ENCODE assay signal across 25 cellular contexts in the genomic region with DNA sequence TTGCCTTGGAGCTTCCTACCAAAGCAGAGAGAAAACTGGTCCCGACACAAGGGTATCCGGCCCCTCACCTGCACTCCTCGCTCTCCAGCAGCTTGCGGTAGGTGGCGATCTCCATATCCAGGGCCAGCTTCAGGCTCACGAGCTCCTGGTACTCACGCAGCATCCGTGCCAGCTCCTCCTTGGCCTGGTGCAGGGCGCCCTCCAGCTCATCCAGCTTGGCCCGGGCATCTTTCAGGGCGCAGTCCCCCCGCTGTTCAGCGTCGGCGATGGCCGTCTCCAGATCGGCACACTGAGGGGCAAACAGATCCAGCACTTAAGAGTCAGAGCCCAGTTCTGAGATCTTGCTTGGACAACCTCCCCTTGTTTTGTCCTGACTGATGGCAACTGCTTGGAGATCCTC. TPM values are rescaled to one million over a fixed set of nuclear protein-coding genes. Genes with fewer than 3 reads are reported as not detected.
DNase-seq lines count a peak whose midpoint lies in the region; ATAC-seq, FAIRE-seq and TF ChIP-seq lines count a peak whose summit lies in the region.
"Had no signal": no experiment of that assay in that cellular context is flagged by ENCODE, and none has a peak within 500 bp of the region (broad histone marks: within the 10 kb centered on the region; RNA-seq: fewer than 3 reads in every experiment).

No MANE protein-coding gene starts in this region.

- H3K36me3 Mint-ChIP-seq in GM23338 (ENCODE audit: low read depth) (peaks cover 18% of the 10 kb centered on the region), progenitor cell of endocrine pancreas (ENCODE audit: insufficient read depth) (no peaks in the 10 kb centered on the region)
- H3K36me3 Mint-ChIP-seq in naive thymus-derived CD4-positive, alpha-beta T cell, result peaks cover 0 to 28% (median 4%) of the 10 kb centered on the region in 5 donors

- H3K79me2 ChIP-seq in GM23338 (replicated peaks; ENCODE audit: insufficient read depth) (no peaks in the 10 kb centered on the region), K562 (ENCODE audit: control insufficient read depth, insufficient read depth, low read length) (no peaks in the 10 kb centered on the region)

- peak in 1 of 2 experiments; percentile 28; a peak in 1 of 4 replicates for TF ChIP-seq RAD21 in K562 (CRISPR knock-in tag; conservative IDR thresholded peaks at IDR 0.05 in 1 of 2, IDR thresholded peaks at IDR 0.05 in 1 of 2)

- H2AFZ ChIP-seq in GM23338, result 0 out of 2 replicates have a peak overlapping the region, but pooled peaks have one; percentile 43
- no peak overlapping the region for H2AFZ ChIP-seq in K562 (ENCODE audit: low read depth, low read length)

- H3K27me3 Mint-ChIP-seq in GM23338 (ENCODE audit: insufficient read depth, low read depth, poor library complexity) (peaks cover 2% of the 10 kb centered on the region), progenitor cell of endocrine pancreas (peaks cover 42% of the 10 kb centered on the region)
- H3K27me3 Mint-ChIP-seq in naive thymus-derived CD4-positive, alpha-beta T cell, result peaks cover 0 to 1% (median 0%) of the 10 kb centered on the region in 5 donors
- H3K27me3 Mint-ChIP-seq: activated naive CD8-positive, alpha-beta T cell treated with anti-CD3 and anti-CD28 coated beads, Interleukin-2, amount 50 U/mL, for 24 hours; stimulated activated naive CD8-positive, alpha-beta T cell treated with anti-CD3 and anti-CD28 coated beads, Interleukin-15, Interleukin-2, amounts not matched to agents 100 ng/mL and 50 ng/mL, for 24 hours had no signal

- peak; percentile 56 for DNase-seq in GM23338 (ENCODE audit: low spot score)
- DNase-seq in K562 (ENCODE audit: extremely low read depth in 1 of 4, low spot score in 3 of 4), result peak in 1 of 4 experiments; percentile 13
- no peak for DNase-seq in naive thymus-derived CD4-positive, alpha-beta T cell
- no peak for DNase-seq in progenitor cell of endocrine pancreas (ENCODE audit: low spot score, unreplicated experiment)
- DNase-seq: activated CD4-positive, alpha-beta T cell treated with anti-CD3 and anti-CD28 coated beads for 4 hours; activated effector memory CD4-positive, alpha-beta T cell treated with anti-CD3 and anti-CD28 coated beads, Interleukin-2, amount 50 U/mL, for 16 hours; activated naive CD8-positive, alpha-beta T cell treated with anti-CD3 and anti-CD28 coated beads, Interleukin-2, amount 50 U/mL, for 24 hours; body of pancreas; DND-41; mucosa of descending colon; NCI-H1694 treated with DMSO at 0.1 percent for 48 hours; NCI-H748 treated with DMSO at 0.1 percent for 48 hours; SHP77; stimulated activated CD4-positive, alpha-beta T cell treated with anti-CD3 and anti-CD28 coated beads, Interleukin-4, amount 100 ng/mL, for 24 hours; SW 1271; transverse colon had no signal

- CTCF ChIA-PET in K562 (lab: Yijun Ruan, JAX; ENCODE audit: low intra/inter-chr PET ratio), result interaction anchor here (1.3 kb wide), 1 partner anchor 293 kb away, joined by 6 read pairs; no protein-coding TSS in a partner anchor
- CTCF ChIA-PET in naive thymus-derived CD4-positive, alpha-beta T cell (lab: Charles Lee), result interaction anchor here (0.6 to 20.3 kb wide), 5 partner anchors 19 to 288 kb away, joined by 3 to 731 read pairs (median 8); no protein-coding TSS in a partner anchor

- H3K4me3 ChIP-seq in GM23338, result no peak overlapping the region
- H3K4me3 ChIP-seq in K562, result no peak overlapping the region
- no peak overlapping the region for H3K4me3 ChIP-seq in naive thymus-derived CD4-positive, alpha-beta T cell (ENCODE audit: low read length)
- H3K4me3 ChIP-seq: body of pancreas, left lung, mucosa of descending colon, transverse colon had no signal

- no peak for TF ChIP-seq POLR2A in K562 (conservative IDR thresholded peaks at IDR 0.05)

- H3K36me3 ChIP-seq in GM23338 (ENCODE audit: insufficient read depth) (no peaks in the 10 kb centered on the region), K562 (ENCODE audit: control insufficient read depth, insufficient read depth, low read length) (no peaks in the 10 kb centered on the region)
- peaks cover 0 to 4% (median 0%) of the 10 kb centered on the region in 3 experiments for H3K36me3 ChIP-seq in naive thymus-derived CD4-positive, alpha-beta T cell (ENCODE audit: control insufficient read depth in 2 of 3, insufficient read depth in 3 of 3, low read length in 3 of 3)
- H3K36me3 ChIP-seq: left lung, neutrophil, transverse colon had no signal

- intact Hi-C loops in K562 (cut with micrococcal nuclease), result loop anchor here (5.0 to 10.0 kb wide), 4 partner anchors 75 to 433 kb away; no protein-coding TSS in a partner anchor
- intact Hi-C loops in naive thymus-derived CD4-positive, alpha-beta T cell (cut with micrococcal nuclease), result loop anchor here (5.0 to 10.0 kb wide), 3 partner anchors 45 to 197 kb away; a partner anchor contains a TSS

- peaks cover 27% of the 10 kb centered on the region for H3K9me3 Mint-ChIP-seq in GM23338
- H3K9me3 Mint-ChIP-seq in naive thymus-derived CD4-positive, alpha-beta T cell, result peaks cover 0 to 1% (median 0%) of the 10 kb centered on the region in 11 donors
- no peaks in the 10 kb centered on the region for H3K9me3 Mint-ChIP-seq in progenitor cell of endocrine pancreas (ENCODE audit: low read depth)
- H3K9me3 Mint-ChIP-seq: activated naive CD8-positive, alpha-beta T cell treated with anti-CD3 and anti-CD28 coated beads, Interleukin-2, amount 50 U/mL, for 24 hours; stimulated activated naive CD8-positive, alpha-beta T cell treated with anti-CD3 and anti-CD28 coated beads, Interleukin-15, Interleukin-2, amounts not matched to agents 100 ng/mL and 50 ng/mL, for 24 hours had no signal

- peak; percentile 7 to 58; a peak in 3 of 4 replicates for TF ChIP-seq CTCF in GM23338 (conservative IDR thresholded peaks at IDR 0.05; ENCODE audit: low read depth in 2 of 2)
- TF ChIP-seq CTCF in K562 (IDR thresholded peaks at IDR 0.05 in 2 of 3, conservative IDR thresholded peaks at IDR 0.05 in 1 of 3; ENCODE audit: insufficient read depth in 2 of 3, low read depth in 1 of 3, low read length in 3 of 3), result peak in 2 of 3 experiments; percentile 29 to 31; a peak in 1 of 6 replicates
- TF ChIP-seq CTCF in progenitor cell of endocrine pancreas (IDR thresholded peaks at IDR 0.05; ENCODE audit: unreplicated experiment), result no peak

- no peak overlapping the region for H3K9ac ChIP-seq in K562 (ENCODE audit: insufficient read depth in 1 of 2, low read depth in 2 of 2, low read length in 2 of 2)
- H3K9ac ChIP-seq: KMS-11 had no signal

- H3K4me1 ChIP-seq in GM23338 (ENCODE audit: insufficient read depth) (no peaks in the 10 kb centered on the region), K562 (replicated peaks in 1 of 2; ENCODE audit: control insufficient read depth in 2 of 2, insufficient read depth in 2 of 2, low read length in 2 of 2) (peaks cover 0 to 6% of the 10 kb centered on the region in 2 experiments; a peak in 1 of 5 replicates)
- H3K4me1 ChIP-seq in naive thymus-derived CD4-positive, alpha-beta T cell (ENCODE audit: control insufficient read depth in 2 of 2, insufficient read depth in 2 of 2, low read length in 2 of 2), result peaks cover 0 to 57% of the 10 kb centered on the region in 2 donors
- H3K4me1 ChIP-seq: body of pancreas, left lung, transverse colon had no signal

- H3K27me3 ChIP-seq in GM23338 (ENCODE audit: insufficient read depth) (no peaks in the 10 kb centered on the region), K562 (ENCODE audit: control insufficient read depth in 2 of 2, insufficient read depth in 2 of 2, low read length in 2 of 2) (peaks cover 4 to 29% of the 10 kb centered on the region in 2 experiments; a peak in 4 of 5 replicates)
- H3K27me3 ChIP-seq in naive thymus-derived CD4-positive, alpha-beta T cell (ENCODE audit: control insufficient read depth in 2 of 2, insufficient read depth in 2 of 2, low read length in 2 of 2), result no peaks in the 10 kb centered on the region
- H3K27me3 ChIP-seq: body of pancreas, neutrophil, transverse colon had no signal

- no peaks in the 10 kb centered on the region for H3K9me2 ChIP-seq in GM23338 (ENCODE audit: insufficient read depth)

- TF ChIP-seq EP300 in K562 (IDR thresholded peaks at IDR 0.05; ENCODE audit: low read length), result no peak

- H3K4me3 Mint-ChIP-seq in GM23338, result no peak overlapping the region
- peak overlapping the region in 5 of 10 donors; percentile 4 to 67 (median 35) for H3K4me3 Mint-ChIP-seq in naive thymus-derived CD4-positive, alpha-beta T cell
- no peak overlapping the region for H3K4me3 Mint-ChIP-seq in progenitor cell of endocrine pancreas (ENCODE audit: low read depth)
- H3K4me3 Mint-ChIP-seq: activated naive CD8-positive, alpha-beta T cell treated with anti-CD3 and anti-CD28 coated beads, Interleukin-2, amount 50 U/mL, for 24 hours; stimulated activated naive CD8-positive, alpha-beta T cell treated with anti-CD3 and anti-CD28 coated beads, Interleukin-15, Interleukin-2, amounts not matched to agents 100 ng/mL and 50 ng/mL, for 24 hours had no signal

- in situ Hi-C loops in K562 (cut with MboI), result loop anchor here (5.0 kb wide), 1 partner anchor 395 kb away; no protein-coding TSS in a partner anchor

- ATAC-seq in GM23338 (peak; percentile 33), K562 (no peak), HG03378 (IDR thresholded peaks at IDR 0.05; ENCODE audit: unreplicated experiment) (no peak), HG03571 (IDR thresholded peaks at IDR 0.05; ENCODE audit: unreplicated experiment) (no peak)
- ATAC-seq in naive thymus-derived CD4-positive, alpha-beta T cell, result no peak
- ATAC-seq: activated naive CD8-positive, alpha-beta T cell treated with anti-CD3 and anti-CD28 coated beads, Interleukin-2, amount 50 U/mL, for 24 hours; body of pancreas; left lung; mucosa of descending colon had no signal

- H3F3A ChIP-seq in GM23338 (replicated peaks; ENCODE audit: low read depth), result no peaks in the 10 kb centered on the region

- POLR2A ChIA-PET in K562 (lab: Yijun Ruan, JAX), result interaction anchor here (0.6 to 1.3 kb wide), 4 partner anchors 12 to 205 kb away, joined by 3 to 6 read pairs (median 4); no protein-coding TSS in a partner anchor
- POLR2A ChIA-PET in naive thymus-derived CD4-positive, alpha-beta T cell (lab: Charles Lee), result interaction anchor here (1.0 to 6.9 kb wide), 5 partner anchors 8 to 59 kb away, joined by 3 to 112 read pairs (median 15); a partner anchor contains a TSS

- no peak for FAIRE-seq in K562 (lab: Jason Lieb, UNC)
- FAIRE-seq: H54 had no signal

- no peak overlapping the region for H3K4me2 ChIP-seq in GM23338
- H3K4me2 ChIP-seq in K562 (ENCODE audit: insufficient read depth, low read length), result no peak overlapping the region
- H3K4me2 ChIP-seq: KMS-11 had no signal

- H3K4me1 Mint-ChIP-seq in GM23338, result peaks cover 7% of the 10 kb centered on the region
- peaks cover 37 to 88% (median 73%) of the 10 kb centered on the region in 7 donors for H3K4me1 Mint-ChIP-seq in naive thymus-derived CD4-positive, alpha-beta T cell
- no peaks in the 10 kb centered on the region for H3K4me1 Mint-ChIP-seq in progenitor cell of endocrine pancreas (ENCODE audit: low read depth)

- 8% methylated on average over 17 of the region's 17 CpGs for WGBS in K562 (ENCODE audit: insufficient coverage, low coverage, missing lambda C conversion rate)

- no peaks in the 10 kb centered on the region for H3K9me3 ChIP-seq in K562 (replicated peaks; ENCODE audit: control insufficient read depth, insufficient read depth, low read depth, low read length)
- no peaks in the 10 kb centered on the region for H3K9me3 ChIP-seq in naive thymus-derived CD4-positive, alpha-beta T cell (ENCODE audit: control insufficient read depth in 2 of 3, low read length in 3 of 3)
- H3K9me3 ChIP-seq: body of pancreas, left lung, mucosa of descending colon, neutrophil, transverse colon had no signal

- no peaks in the 10 kb centered on the region for H3K9me1 ChIP-seq in K562 (ENCODE audit: control insufficient read depth, insufficient read depth, low read length)

- H3K27ac ChIP-seq in GM23338 (ENCODE audit: low read depth), result no peak overlapping the region
- H3K27ac ChIP-seq in K562 (ENCODE audit: extremely low read depth, low read depth, low read length), result no peak overlapping the region
- H3K27ac ChIP-seq in naive thymus-derived CD4-positive, alpha-beta T cell (ENCODE audit: low read depth, low read length), result no peak overlapping the region
- H3K27ac ChIP-seq: body of pancreas, KMS-11, left lung, neutrophil, transverse colon had no signal

- H3K27ac Mint-ChIP-seq in GM23338 (no peak overlapping the region), progenitor cell of endocrine pancreas (no peak overlapping the region)
- peak overlapping the region in 8 of 9 donors; percentile 27 to 97 (median 94) for H3K27ac Mint-ChIP-seq in naive thymus-derived CD4-positive, alpha-beta T cell
- H3K27ac Mint-ChIP-seq: activated naive CD8-positive, alpha-beta T cell treated with anti-CD3 and anti-CD28 coated beads, Interleukin-2, amount 50 U/mL, for 24 hours; stimulated activated naive CD8-positive, alpha-beta T cell treated with anti-CD3 and anti-CD28 coated beads, Interleukin-15, Interleukin-2, amounts not matched to agents 100 ng/mL and 50 ng/mL, for 24 hours had no signal

- H4K20me1 ChIP-seq in GM23338 (replicated peaks; ENCODE audit: insufficient read depth) (no peaks in the 10 kb centered on the region), K562 (replicated peaks; ENCODE audit: control insufficient read depth, insufficient read depth, low read length) (peaks cover 4% of the 10 kb centered on the region; the same call in 1 of the 2 replicates)

- no TSS peak for BruUV-seq in K562 (replicated peaks; lab: Mats Ljungman, UMichigan)

RNA-seq across cellular contexts. Expression of a gene that starts 13.7 kb away (rescaled TPM):
- total RNA-seq in GM23338 (2014; rRNA removed; shearing (Covaris generic)), result not detected in 2 replicates
- polyA plus RNA-seq in GM23338 (2016; fragmentation: Nextera tagmentation; extraction: Ambion mirVana) (not detected in 2 replicates), K562 (2011; rRNA removed) (not detected in 2 replicates), K562 (2014; fragmentation: Illumina TruSeq; extraction: Trizol) (not detected in 2 replicates), K562 (2014; fragmentation: Nextera tagmentation; extraction: Ambion mirVana) (not detected), K562 (2014; rRNA removed) (not detected in 2 replicates)
- total RNA-seq in K562 (2011; cell fraction: chromatin; rRNA removed; ENCODE audit: low replicate concordance), result not detected in 2 replicates
- total RNA-seq in K562 (2011; cell fraction: nucleolus; rRNA removed), result not detected in 2 replicates
- total RNA-seq in K562 (2011; cell fraction: nucleoplasm; rRNA removed), result not detected in 2 replicates
- total RNA-seq in K562 (2014; rRNA removed) (not detected in 2 replicates), K562 (2014; rRNA removed; fragmentation: Illumina TruSeq; extraction: Trizol) (not detected in 2 replicates), K562 (2015; rRNA removed; fragmentation: Illumina TruSeq; extraction: Trizol) (not detected in 2 replicates), K562 (2021) (0.09 TPM in 1 of 2 replicates, not detected in the other), progenitor cell of endocrine pancreas (not detected in 2 replicates)
- polyA plus RNA-seq in K562 (2011; cell fraction: cytosol; rRNA removed), result not detected in 2 replicates
- not detected in 2 replicates for polyA plus RNA-seq in K562 (2011; cell fraction: nucleus; rRNA removed)
- polyA plus RNA-seq in K562 (2012), result 0.21 and 0.65 TPM in 2 replicates
- not detected in 2 replicates for polyA minus RNA-seq in K562 (2011; rRNA and poly(A)+ RNA removed)
- polyA minus RNA-seq in K562 (2011; cell fraction: cytosol; rRNA and poly(A)+ RNA removed), result not detected in 2 replicates
- not detected in 2 replicates for polyA minus RNA-seq in K562 (2011; cell fraction: nucleus; rRNA and poly(A)+ RNA removed)
- 100 to 1,000 TPM in 3 of 5 experiments, 10 to 100 TPM in 1, 1 to 10 TPM in 1; 2.1 to 149 (median 104) TPM for total RNA-seq in naive thymus-derived CD4-positive, alpha-beta T cell
- polyA plus RNA-seq in naive thymus-derived CD4-positive, alpha-beta T cell, result under 1 TPM in 1 of 2 donors, not detected in 1; 0.71 TPM
- total RNA-seq: body of pancreas, left lung, mucosa of descending colon, OCI-LY7, pulmonary artery endothelial cell, transverse colon had no signal

RNA-seq across cellular contexts. Expression of a gene that starts 13.9 kb away (rescaled TPM):
- not detected in 2 replicates for total RNA-seq in GM23338 (2014; rRNA removed; shearing (Covaris generic))
- not detected in 2 replicates for polyA plus RNA-seq in GM23338 (2016; fragmentation: Nextera tagmentation; extraction: Ambion mirVana)
- total RNA-seq in K562 (2011; cell fraction: chromatin; rRNA removed; ENCODE audit: low replicate concordance), result not detected in 2 replicates
- not detected in 2 replicates for total RNA-seq in K562 (2011; cell fraction: nucleolus; rRNA removed)
- not detected in 2 replicates for total RNA-seq in K562 (2011; cell fraction: nucleoplasm; rRNA removed)
- not detected in 2 replicates for total RNA-seq in K562 (2014; rRNA removed)
- not detected in 2 replicates for total RNA-seq in K562 (2014; rRNA removed; fragmentation: Illumina TruSeq; extraction: Trizol)
- total RNA-seq in K562 (2015; rRNA removed; fragmentation: Illumina TruSeq; extraction: Trizol), result not detected in 2 replicates
- not detected in 2 replicates for total RNA-seq in K562 (2021)
- not detected in 2 replicates for polyA plus RNA-seq in K562 (2011; rRNA removed)
- polyA plus RNA-seq in K562 (2011; cell fraction: cytosol; rRNA removed), result not detected in 2 replicates
- polyA plus RNA-seq in K562 (2011; cell fraction: nucleus; rRNA removed), result not detected in 2 replicates
- not detected in 2 replicates for polyA plus RNA-seq in K562 (2012)
- not detected in 2 replicates for polyA plus RNA-seq in K562 (2014; fragmentation: Illumina TruSeq; extraction: Trizol)
- polyA plus RNA-seq in K562 (2014; fragmentation: Nextera tagmentation; extraction: Ambion mirVana), result not detected
- not detected in 2 replicates for polyA plus RNA-seq in K562 (2014; rRNA removed)
- polyA minus RNA-seq in K562 (2011; rRNA and poly(A)+ RNA removed), result not detected in 2 replicates
- not detected in 2 replicates for polyA minus RNA-seq in K562 (2011; cell fraction: cytosol; rRNA and poly(A)+ RNA removed)
- polyA minus RNA-seq in K562 (2011; cell fraction: nucleus; rRNA and poly(A)+ RNA removed), result not detected in 2 replicates
- 1 to 10 TPM in 2 of 5 experiments, under 1 TPM in 2, not detected in 1; 0.12 to 1.2 (median 0.90) TPM for total RNA-seq in naive thymus-derived CD4-positive, alpha-beta T cell
- polyA plus RNA-seq in naive thymus-derived CD4-positive, alpha-beta T cell, result not detected
- not detected in 2 replicates for total RNA-seq in progenitor cell of endocrine pancreas
- total RNA-seq: body of pancreas, left lung, mucosa of descending colon, OCI-LY7, pulmonary artery endothelial cell, transverse colon had no signal

RNA-seq across cellular contexts. Expression of a gene that starts 30.8 kb away (rescaled TPM):
- not detected in 2 replicates for total RNA-seq in GM23338 (2014; rRNA removed; shearing (Covaris generic))
- not detected in 2 replicates for polyA plus RNA-seq in GM23338 (2016; fragmentation: Nextera tagmentation; extraction: Ambion mirVana)
- not detected in 2 replicates for total RNA-seq in K562 (2011; cell fraction: chromatin; rRNA removed; ENCODE audit: low replicate concordance)
- not detected in 2 replicates for total RNA-seq in K562 (2011; cell fraction: nucleolus; rRNA removed)
- total RNA-seq in K562 (2011; cell fraction: nucleoplasm; rRNA removed), result not detected in 2 replicates
- 0.14 TPM in 1 of 2 replicates, not detected in the other for total RNA-seq in K562 (2014; rRNA removed)
- not detected in 2 replicates for total RNA-seq in K562 (2014; rRNA removed; fragmentation: Illumina TruSeq; extraction: Trizol)
- 0.11 and 0.18 TPM in 2 replicates for total RNA-seq in K562 (2015; rRNA removed; fragmentation: Illumina TruSeq; extraction: Trizol)
- total RNA-seq in K562 (2021), result not detected in 2 replicates
- polyA plus RNA-seq in K562 (2011; rRNA removed), result not detected in 2 replicates
- polyA plus RNA-seq in K562 (2011; cell fraction: cytosol; rRNA removed), result not detected in 2 replicates
- 0.13 TPM in 1 of 2 replicates, not detected in the other for polyA plus RNA-seq in K562 (2011; cell fraction: nucleus; rRNA removed)
- polyA plus RNA-seq in K562 (2012), result 0.18 and 0.37 TPM in 2 replicates
- 0.09 TPM in 1 of 2 replicates, not detected in the other for polyA plus RNA-seq in K562 (2014; fragmentation: Illumina TruSeq; extraction: Trizol)
- polyA plus RNA-seq in K562 (2014; fragmentation: Nextera tagmentation; extraction: Ambion mirVana), result not detected
- 0.13 TPM in 1 of 2 replicates, not detected in the other for polyA plus RNA-seq in K562 (2014; rRNA removed)
- polyA minus RNA-seq in K562 (2011; rRNA and poly(A)+ RNA removed), result not detected in 2 replicates
- polyA minus RNA-seq in K562 (2011; cell fraction: cytosol; rRNA and poly(A)+ RNA removed), result not detected in 2 replicates
- polyA minus RNA-seq in K562 (2011; cell fraction: nucleus; rRNA and poly(A)+ RNA removed), result not detected in 2 replicates
- 10 to 100 TPM in 4 of 5 experiments, 1 to 10 TPM in 1; 1.0 to 96.4 (median 65.6) TPM for total RNA-seq in naive thymus-derived CD4-positive, alpha-beta T cell
- polyA plus RNA-seq in naive thymus-derived CD4-positive, alpha-beta T cell, result 10 to 100 TPM in 1 of 2 donors, 1 to 10 TPM in 1; 6.2 to 11.1 TPM
- total RNA-seq in progenitor cell of endocrine pancreas, result not detected in 2 replicates
- total RNA-seq: left lung, mucosa of descending colon, OCI-LY7, pulmonary artery endothelial cell, transverse colon had no signal

RNA-seq across cellular contexts. Expression of a gene that starts 34.6 kb away (rescaled TPM):
- total RNA-seq in GM23338 (2014; rRNA removed; shearing (Covaris generic)), result not detected in 2 replicates
- polyA plus RNA-seq in GM23338 (2016; fragmentation: Nextera tagmentation; extraction: Ambion mirVana) (not detected in 2 replicates), K562 (2011; rRNA removed) (not detected in 2 replicates), K562 (2014; fragmentation: Illumina TruSeq; extraction: Trizol) (not detected in 2 replicates), K562 (2014; fragmentation: Nextera tagmentation; extraction: Ambion mirVana) (not detected), K562 (2014; rRNA removed) (not detected in 2 replicates)
- not detected in 2 replicates for total RNA-seq in K562 (2011; cell fraction: chromatin; rRNA removed; ENCODE audit: low replicate concordance)
- total RNA-seq in K562 (2011; cell fraction: nucleolus; rRNA removed), result not detected in 2 replicates
- total RNA-seq in K562 (2011; cell fraction: nucleoplasm; rRNA removed), result not detected in 2 replicates
- total RNA-seq in K562 (2014; rRNA removed) (not detected in 2 replicates), K562 (2014; rRNA removed; fragmentation: Illumina TruSeq; extraction: Trizol) (not detected in 2 replicates), K562 (2015; rRNA removed; fragmentation: Illumina TruSeq; extraction: Trizol) (not detected in 2 replicates), K562 (2021) (not detected in 2 replicates), progenitor cell of endocrine pancreas (not detected in 2 replicates)
- polyA plus RNA-seq in K562 (2011; cell fraction: cytosol; rRNA removed), result not detected in 2 replicates
- not detected in 2 replicates for polyA plus RNA-seq in K562 (2011; cell fraction: nucleus; rRNA removed)
- not detected in 2 replicates for polyA plus RNA-seq in K562 (2012)
- polyA minus RNA-seq in K562 (2011; rRNA and poly(A)+ RNA removed), result not detected in 2 replicates
- not detected in 2 replicates for polyA minus RNA-seq in K562 (2011; cell fraction: cytosol; rRNA and poly(A)+ RNA removed)
- polyA minus RNA-seq in K562 (2011; cell fraction: nucleus; rRNA and poly(A)+ RNA removed), result not detected in 2 replicates
- not detected for total RNA-seq in naive thymus-derived CD4-positive, alpha-beta T cell
- polyA plus RNA-seq in naive thymus-derived CD4-positive, alpha-beta T cell, result not detected
- total RNA-seq: body of pancreas, left lung, mucosa of descending colon, OCI-LY7, pulmonary artery endothelial cell, transverse colon had no signal

Comparison
In these comparisons a context has a peak if more than half of its experiments do, and no peak if none do; other contexts are left out.
1. H3K27ac Mint-ChIP-seq: peak in naive thymus-derived CD4-positive, alpha-beta T cell (8 of 9); none in GM23338 (single experiment) and progenitor cell of endocrine pancreas (single experiment).